In the genomic region with DNA sequence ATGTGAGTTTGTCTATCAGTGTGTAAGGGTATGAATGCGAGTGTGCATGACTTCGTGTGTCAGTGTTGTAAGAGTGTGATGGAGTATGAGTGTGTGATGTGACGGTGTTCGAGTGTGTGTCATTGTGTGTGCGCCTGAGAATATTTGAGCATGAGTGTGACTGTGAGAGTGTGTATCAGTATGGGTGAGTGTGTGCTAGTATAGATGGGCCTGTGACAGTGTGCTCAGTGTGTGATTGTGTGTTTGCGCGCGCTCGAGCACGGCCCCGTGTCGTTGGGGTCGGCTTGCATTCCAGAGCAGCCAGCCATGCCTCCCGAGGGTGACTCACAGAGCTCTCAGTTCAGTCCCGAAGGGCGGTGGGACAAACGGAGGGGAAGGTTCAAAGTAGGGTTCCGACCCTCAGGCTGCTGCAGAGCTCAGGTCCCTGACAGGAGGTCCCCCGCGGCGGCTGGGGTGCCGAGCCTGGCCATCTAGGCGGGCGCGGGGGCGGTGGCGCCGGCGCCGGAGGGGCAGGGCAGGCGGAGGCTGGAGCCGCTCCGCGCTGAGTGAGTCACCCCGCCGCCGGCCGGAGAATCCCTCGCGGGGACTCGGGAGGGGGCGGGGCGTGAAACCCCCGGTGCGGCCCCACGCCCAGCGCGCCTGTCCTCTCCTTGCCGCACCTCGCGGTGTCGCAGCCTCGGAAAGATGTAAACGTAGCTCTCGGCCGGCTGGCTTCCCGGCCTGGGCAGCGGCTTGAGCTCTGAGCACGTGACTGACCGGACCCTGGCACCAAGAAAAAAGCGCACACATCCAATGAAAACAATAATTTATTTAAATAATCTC, we compare ENCODE assay signal across 8 cellular contexts. TPM values are rescaled to one million over a fixed set of nuclear protein-coding genes. Genes with fewer than 3 reads are reported as not detected.
DNase-seq lines count a peak whose midpoint lies in the region; ATAC-seq and TF ChIP-seq lines count a peak whose summit lies in the region.
"Had no signal": no experiment of that assay in that cellular context is flagged by ENCODE, and none has a peak within 500 bp of the region (broad histone marks: within the 10 kb centered on the region; RNA-seq: fewer than 3 reads in every experiment).

No MANE protein-coding gene starts in this region.

- no peak for ATAC-seq in HG03457 (IDR thresholded peaks at IDR 0.05; ENCODE audit: unreplicated experiment)

- H3K4me1 Mint-ChIP-seq in immature natural killer cell: peaks cover 58 to 71% of the 10 kb centered on the region in 2 donors

- H3K9me3 ChIP-seq in ascending aorta: no peaks in the 10 kb centered on the region
- H3K9me3 ChIP-seq in suprapubic skin: no peaks in the 10 kb centered on the region

- H3K27ac ChIP-seq in ascending aorta (no peak overlapping the region), suprapubic skin (no peak overlapping the region)

- H3K27me3 Mint-ChIP-seq in immature natural killer cell (ENCODE audit: low read depth in 3 of 3): peaks cover 51 to 82% (median 67%) of the 10 kb centered on the region in 3 donors

- TF ChIP-seq CTCF in ascending aorta (IDR thresholded peaks at IDR 0.05) (no peak), suprapubic skin (IDR thresholded peaks at IDR 0.05) (no peak)

- 7% methylated on average over 57 of the region's 61 CpGs for WGBS in suprapubic skin

- TF ChIP-seq EP300 in suprapubic skin (IDR thresholded peaks at IDR 0.05): no peak

- DNase-seq in ELF-1 (ENCODE audit: low read depth, low spot score) (peak; percentile 78), LoVo (ENCODE audit: low spot score) (peak; percentile 85), ascending aorta (ENCODE audit: low spot score in 2 of 2) (no peak), immature natural killer cell (peak in 1 of 3 donors; percentile 48), suprapubic skin (ENCODE audit: low spot score in 2 of 2) (no peak), medulla oblongata (ENCODE audit: extremely low spot score) (no peak)

- peak overlapping the region in 2 of 6 donors; percentile 67 to 79 for H3K27ac Mint-ChIP-seq in immature natural killer cell

- peak overlapping the region; percentile 36 to 75 (median 47) for H3K4me3 Mint-ChIP-seq in immature natural killer cell

- H3K4me1 ChIP-seq in ascending aorta: peaks cover 31 to 65% of the 10 kb centered on the region in 2 donors
- peaks cover 99% of the 10 kb centered on the region for H3K4me1 ChIP-seq in suprapubic skin

- peaks cover 0 to 9% (median 0%) of the 10 kb centered on the region in 6 donors for H3K9me3 Mint-ChIP-seq in immature natural killer cell

- intact Hi-C loops in ascending aorta (cut with DNase I): loop anchor here (5.0 to 10.0 kb wide), 5 partner anchors 177 to 1174 kb away; partner anchors contain the start of genes DCAF17, DYNC1I2, GORASP2 and HAT1

- H3K4me3 ChIP-seq in ascending aorta (peak overlapping the region; percentile 57 to 59), suprapubic skin (peak overlapping the region; percentile 41)

- H3K36me3 ChIP-seq in ascending aorta (no peaks in the 10 kb centered on the region), suprapubic skin (no peaks in the 10 kb centered on the region)

- no peak for TF ChIP-seq POLR2A in suprapubic skin (IDR thresholded peaks at IDR 0.05)

- H3K27me3 ChIP-seq in ascending aorta: peaks cover 79% of the 10 kb centered on the region
- peaks cover 99% of the 10 kb centered on the region for H3K27me3 ChIP-seq in suprapubic skin

- peaks cover 0 to 5% (median 0%) of the 10 kb centered on the region in 3 donors for H3K36me3 Mint-ChIP-seq in immature natural killer cell

RNA-seq across cellular contexts. Expression of gene DLX2, which starts 3.8 kb away (rescaled TPM):
- total RNA-seq in ascending aorta (not detected), suprapubic skin (1 to 10 TPM in 1 of 4 donors, under 1 TPM in 2, not detected in 1; 0.30 to 1.1 (median 0.42) TPM)
- polyA plus RNA-seq in immature natural killer cell: under 1 TPM in 2 of 3 donors, not detected in 1; 0.10 to 0.37 TPM
- total RNA-seq: T-helper 1 cell treated with Interleukin-12 subunit alpha and Interleukin-12 subunit beta and Interleukin-4 antibody, amounts not matched to agents 30 ng/mL and 1 ng/mL, for 36 hours had no signal

RNA-seq across cellular contexts. Expression of gene DLX1, which starts 13.6 kb away (rescaled TPM):
- total RNA-seq in ascending aorta (not detected), suprapubic skin (1 to 10 TPM in 1 of 4 donors, under 1 TPM in 2, not detected in 1; 0.19 to 1.6 (median 0.44) TPM)
- polyA plus RNA-seq in immature natural killer cell: not detected
- total RNA-seq: T-helper 1 cell treated with Interleukin-12 subunit alpha and Interleukin-12 subunit beta and Interleukin-4 antibody, amounts not matched to agents 30 ng/mL and 1 ng/mL, for 36 hours had no signal

Comparison
In these comparisons a context has a peak if more than half of its experiments do, and no peak if none do; other contexts are left out.
1. DNase-seq: peak in ELF-1 (single experiment) and LoVo (single experiment); none in ascending aorta (0 of 2), suprapubic skin (0 of 2) and medulla oblongata (single experiment).